ENCODE assay signal across 1 cellular context in genomic region chr9:96417051-96417586, GRCh38.
TF ChIP-seq lines count a peak whose summit lies in the region.

No MANE protein-coding gene starts in this region.

TF ChIP-seq in WTC11, 78 proteins besides CTCF, POLR2A, EP300 and RAD21 (continued from another document):
- TF ChIP-seq E2F1 (CRISPR knock-in tag; IDR thresholded peaks at IDR 0.05) = no peak
- TF ChIP-seq MLX (CRISPR knock-in tag; IDR thresholded peaks at IDR 0.05) = no peak
- TF ChIP-seq ETV6 (CRISPR knock-in tag; IDR thresholded peaks at IDR 0.05) = no peak
- TF ChIP-seq FOXJ3 (CRISPR knock-in tag; IDR thresholded peaks at IDR 0.05; ENCODE audit: borderline replicate concordance) = no peak
- TF ChIP-seq JAZF1 (CRISPR knock-in tag; IDR thresholded peaks at IDR 0.05) = no peak
- peak; percentile 86 for TF ChIP-seq MAX (CRISPR knock-in tag; IDR thresholded peaks at IDR 0.05)
- no peak for TF ChIP-seq ZNF281 (CRISPR knock-in tag; IDR thresholded peaks at IDR 0.05)
- TF ChIP-seq GABPB1 (CRISPR knock-in tag; IDR thresholded peaks at IDR 0.05) = peak; percentile 74
- TF ChIP-seq ATF3 (CRISPR knock-in tag; conservative IDR thresholded peaks at IDR 0.05) = no peak
- TF ChIP-seq E2F5 (CRISPR knock-in tag; IDR thresholded peaks at IDR 0.05) = peak; percentile 95
- TF ChIP-seq FOXP1 (CRISPR knock-in tag; IDR thresholded peaks at IDR 0.05; ENCODE audit: borderline replicate concordance) = peak; percentile 52; the same call in 1 of the 2 replicates
- TF ChIP-seq USF1 (CRISPR knock-in tag; IDR thresholded peaks at IDR 0.05) = peak; percentile 98
- TF ChIP-seq ZNF423 (CRISPR knock-in tag; IDR thresholded peaks at IDR 0.05) = no peak
- TF ChIP-seq RORB (CRISPR knock-in tag; IDR thresholded peaks at IDR 0.05) = no peak
- no peak for TF ChIP-seq ZNF532 (CRISPR knock-in tag; IDR thresholded peaks at IDR 0.05; ENCODE audit: borderline replicate concordance)
- no peak for TF ChIP-seq IRF1 (CRISPR knock-in tag; IDR thresholded peaks at IDR 0.05)
- TF ChIP-seq TP53 (CRISPR knock-in tag; IDR thresholded peaks at IDR 0.05) = no peak
- TF ChIP-seq JUN (CRISPR knock-in tag; IDR thresholded peaks at IDR 0.05) = no peak
- no peak for TF ChIP-seq ATF6 (CRISPR knock-in tag; IDR thresholded peaks at IDR 0.05)
- no peak for TF ChIP-seq NFATC4 (CRISPR knock-in tag; IDR thresholded peaks at IDR 0.05)
- TF ChIP-seq SP1 (CRISPR knock-in tag; conservative IDR thresholded peaks at IDR 0.05) = peak; percentile 82
- no peak for TF ChIP-seq ZMAT4 (CRISPR knock-in tag; IDR thresholded peaks at IDR 0.05)
- TF ChIP-seq CREM (CRISPR knock-in tag; IDR thresholded peaks at IDR 0.05) = peak; percentile 97
- TF ChIP-seq CBFB (CRISPR knock-in tag; IDR thresholded peaks at IDR 0.05; ENCODE audit: low read depth) = no peak
- peak; percentile 72; the same call in 1 of the 2 replicates for TF ChIP-seq FOXK1 (CRISPR knock-in tag; IDR thresholded peaks at IDR 0.05)
- TF ChIP-seq GRHL2 (CRISPR knock-in tag; IDR thresholded peaks at IDR 0.05; ENCODE audit: insufficient replicate concordance, severe bottlenecking) = no peak
- peak; percentile 98 for TF ChIP-seq USF2 (CRISPR knock-in tag; IDR thresholded peaks at IDR 0.05)
- no peak for TF ChIP-seq NFYB (CRISPR knock-in tag; conservative IDR thresholded peaks at IDR 0.05; ENCODE audit: low read depth)
- TF ChIP-seq AR (CRISPR knock-in tag; IDR thresholded peaks at IDR 0.05) = no peak
- TF ChIP-seq TEAD1 (CRISPR knock-in tag; IDR thresholded peaks at IDR 0.05) = peak; percentile 88
- peak; percentile 78; the same call in 1 of the 2 replicates for TF ChIP-seq MYBL2 (CRISPR knock-in tag; IDR thresholded peaks at IDR 0.05)
